ENCODE assay signal across 13 cellular contexts in the genomic region with DNA sequence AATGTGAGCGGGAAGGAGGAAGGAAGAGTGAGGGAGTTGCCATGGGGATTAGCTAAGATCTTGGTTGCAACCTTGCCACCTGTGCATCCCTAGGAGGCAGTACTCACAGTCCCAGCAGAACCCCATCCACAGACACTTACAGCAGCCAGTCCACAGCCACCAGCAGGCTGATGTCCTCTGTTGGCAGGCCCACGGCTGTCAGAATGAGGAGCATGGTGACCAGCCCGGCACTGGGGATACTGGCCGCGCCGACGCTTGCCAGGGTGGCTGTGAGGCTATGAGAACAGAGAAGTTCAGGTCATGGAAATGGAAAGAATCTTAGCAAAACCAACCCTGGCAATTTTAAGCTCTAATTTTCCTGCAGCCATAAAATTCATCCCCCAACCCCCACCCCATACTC.
"Had no signal": no experiment of that assay in that cellular context is flagged by ENCODE, and none has a peak within 500 bp of the region (broad histone marks: within the 10 kb centered on the region; RNA-seq: fewer than 3 reads in every experiment).

No MANE protein-coding gene starts in this region.

- H3K36me3 ChIP-seq: prostate gland, upper lobe of right lung had no signal

- H3K27me3 Mint-ChIP-seq: activated CD4-positive, alpha-beta memory T cell treated with anti-CD3 and anti-CD28 coated beads for 36 hours; activated naive CD8-positive, alpha-beta T cell treated with anti-CD3 and anti-CD28 coated beads for 36 hours; T-cell had no signal

- H3K27me3 ChIP-seq: upper lobe of right lung had no signal

- ATAC-seq: activated T-cell treated with anti-CD3 and anti-CD28 coated beads, Interleukin-2, amount 50 U/mL, for 4 hours; T-cell; upper lobe of right lung had no signal

- H3K4me1 Mint-ChIP-seq: nephron had no signal

- H3K4me3 Mint-ChIP-seq: activated CD4-positive, alpha-beta memory T cell treated with anti-CD3 and anti-CD28 coated beads for 36 hours; activated naive CD8-positive, alpha-beta T cell treated with anti-CD3 and anti-CD28 coated beads for 36 hours; activated T-cell treated with anti-CD3 and anti-CD28 coated beads, Interleukin-2, amount 50 U/mL, for 4 hours; nephron; T-cell had no signal

- H3K27ac Mint-ChIP-seq: activated CD4-positive, alpha-beta memory T cell treated with anti-CD3 and anti-CD28 coated beads for 36 hours; activated naive CD8-positive, alpha-beta T cell treated with anti-CD3 and anti-CD28 coated beads for 36 hours; nephron; T-cell had no signal

- DNase-seq: activated CD4-positive, alpha-beta memory T cell treated with anti-CD3 and anti-CD28 coated beads for 36 hours; activated effector memory CD4-positive, alpha-beta T cell treated with anti-CD3 and anti-CD28 coated beads, Interleukin-2, amount 50 U/mL, for 16 hours; activated naive CD8-positive, alpha-beta T cell treated with anti-CD3 and anti-CD28 coated beads for 36 hours; activated T-cell treated with anti-CD3 and anti-CD28 coated beads, Interleukin-2, amount 50 U/mL, for 4 hours; head of caudate nucleus; mesendoderm; stimulated activated CD4-positive, alpha-beta T cell treated with anti-CD3 and anti-CD28 coated beads, Interleukin-4, amount 100 ng/mL, for 4 hours; T-cell; T1000; upper lobe of right lung had no signal

- H3K9me3 ChIP-seq: prostate gland, upper lobe of right lung had no signal

- H3K9me3 Mint-ChIP-seq: activated CD4-positive, alpha-beta memory T cell treated with anti-CD3 and anti-CD28 coated beads for 36 hours; activated T-cell treated with anti-CD3 and anti-CD28 coated beads, Interleukin-2, amount 50 U/mL, for 4 hours; nephron; T-cell had no signal

- H3K36me3 Mint-ChIP-seq: activated CD4-positive, alpha-beta memory T cell treated with anti-CD3 and anti-CD28 coated beads for 36 hours; activated naive CD8-positive, alpha-beta T cell treated with anti-CD3 and anti-CD28 coated beads for 36 hours; T-cell had no signal

- H3K27ac ChIP-seq: prostate gland, upper lobe of right lung, VCaP had no signal

- H3K4me3 ChIP-seq: prostate gland, upper lobe of right lung had no signal
